1 cellular context compared by ENCODE assay signal in genomic region chr3:64612082-64612860, GRCh38.
TF ChIP-seq lines count a peak whose summit lies in the region.

No MANE protein-coding gene starts in this region.

TF ChIP-seq in IMR-90, 13 proteins besides CTCF, POLR2A, EP300 and RAD21 (continued from another document):
- TF ChIP-seq MXI1 (IDR thresholded peaks at IDR 0.05; ENCODE audit: borderline replicate concordance, low read depth, low read length): no peak
